Comparison of ENCODE assay signal across 8 cellular contexts in genomic region chr5:147391781-147392180, GRCh38.
A peak's percentile ranks its signal among the peaks of the same experiment; 100 is the strongest.
DNase-seq lines count a peak whose midpoint lies in the region; ATAC-seq, FAIRE-seq and TF ChIP-seq lines count a peak whose summit lies in the region.

No MANE protein-coding gene starts in this region.

- H3K9me3 ChIP-seq in K562 (replicated peaks; ENCODE audit: control insufficient read depth, insufficient read depth, low read depth, low read length), result no peaks in the 10 kb centered on the region

- H3K9me3 Mint-ChIP-seq in HFFc6, result no peaks in the 10 kb centered on the region

- peaks cover 12% of the 10 kb centered on the region for H3K4me1 Mint-ChIP-seq in HFFc6 (ENCODE audit: low read depth)

- POLR2A ChIA-PET in K562 (lab: Yijun Ruan, JAX), result interaction anchor here (0.6 kb wide), 1 partner anchor 113 kb away, joined by 3 read pairs; no protein-coding TSS in a partner anchor

- peak in 1 of 2 experiments; percentile 44; a peak in 2 of 4 replicates for TF ChIP-seq RAD21 in K562 (CRISPR knock-in tag; conservative IDR thresholded peaks at IDR 0.05 in 1 of 2, IDR thresholded peaks at IDR 0.05 in 1 of 2)

- no peak overlapping the region for H3K27ac ChIP-seq in K562 (ENCODE audit: extremely low read depth, low read depth, low read length)

- peak overlapping the region; percentile 49; the same call in 1 of the 2 replicates for H3K27ac Mint-ChIP-seq in HFFc6

- H3K4me1 ChIP-seq in K562 (replicated peaks in 1 of 2; ENCODE audit: control insufficient read depth in 2 of 2, insufficient read depth in 2 of 2, low read length in 2 of 2), result no peaks in the 10 kb centered on the region

- no peak for TF ChIP-seq EP300 in K562 (IDR thresholded peaks at IDR 0.05; ENCODE audit: low read length)

- in situ Hi-C loops in K562 (cut with MboI), result no loop called here

- no peaks in the 10 kb centered on the region for H3K9me1 ChIP-seq in K562 (ENCODE audit: control insufficient read depth, insufficient read depth, low read length)

- no peak overlapping the region for H2AFZ ChIP-seq in K562 (ENCODE audit: low read depth, low read length)

- H3K27me3 ChIP-seq in K562 (ENCODE audit: control insufficient read depth in 2 of 2, insufficient read depth in 2 of 2, low read length in 2 of 2), result no peaks in the 10 kb centered on the region

- H3K9ac ChIP-seq in K562 (ENCODE audit: insufficient read depth in 1 of 2, low read depth in 2 of 2, low read length in 2 of 2), result no peak overlapping the region

- FAIRE-seq in K562 (lab: Jason Lieb, UNC), result no peak

- peak; percentile 54; the same call in 2 of the 3 replicates for ATAC-seq in K562

- TF ChIP-seq CTCF in HFFc6 (IDR thresholded peaks at IDR 0.05), result peak; percentile 80
- TF ChIP-seq CTCF in K562 (IDR thresholded peaks at IDR 0.05 in 2 of 3, conservative IDR thresholded peaks at IDR 0.05 in 1 of 3; ENCODE audit: insufficient read depth in 2 of 3, low read depth in 1 of 3, low read length in 3 of 3), result 0 out of 6 replicates have a peak, but pooled peaks of 2 of the 3 experiments have one; percentile 6 to 9

- no peaks in the 10 kb centered on the region for H3K27me3 Mint-ChIP-seq in HFFc6 (ENCODE audit: insufficient read depth)

- intact Hi-C loops in K562 (cut with micrococcal nuclease), result loop anchor here (10.0 kb wide), 1 partner anchor 167 kb away; no protein-coding TSS in a partner anchor

- no peaks in the 10 kb centered on the region for H3K36me3 ChIP-seq in K562 (ENCODE audit: control insufficient read depth, insufficient read depth, low read length)

- peak; percentile 54 for DNase-seq in NCI-H82 (lab: John Stamatoyannopoulos, UW)
- no peak for DNase-seq in NCI-H82 treated with DMSO at 0.1 percent for 48 hours (lab: John Stamatoyannopoulos, UW; ENCODE audit: unreplicated experiment)
- DNase-seq in HFFc6, result peak; percentile 81
- peak; percentile 82 for DNase-seq in LHCN-M2 (ENCODE audit: low read depth)
- DNase-seq in K562 (ENCODE audit: extremely low read depth in 1 of 4, low spot score in 3 of 4), result peak in 2 of 4 experiments; percentile 13 to 24
- peak; percentile 84 for DNase-seq in kidney glomerular epithelial cell (lab: John Stamatoyannopoulos, UW)
- DNase-seq in amniotic stem cell (lab: John Stamatoyannopoulos, UW), result no peak
- no peak for DNase-seq in T-helper 1 cell

- no TSS peak for BruUV-seq in K562 (replicated peaks; lab: Mats Ljungman, UMichigan)

- H4K20me1 ChIP-seq in K562 (replicated peaks; ENCODE audit: control insufficient read depth, insufficient read depth, low read length), result no peaks in the 10 kb centered on the region

- CTCF ChIA-PET in K562 (lab: Yijun Ruan, JAX; ENCODE audit: low intra/inter-chr PET ratio), result no interaction called here

- H3K4me3 Mint-ChIP-seq in HFFc6, result no peak overlapping the region

- no peak for TF ChIP-seq POLR2A in K562 (conservative IDR thresholded peaks at IDR 0.05)

- 0% methylated on average over 5 of the region's 5 CpGs for WGBS in K562 (ENCODE audit: insufficient coverage, low coverage, missing lambda C conversion rate)

- no peak overlapping the region for H3K4me3 ChIP-seq in K562

- H3K79me2 ChIP-seq in K562 (ENCODE audit: control insufficient read depth, insufficient read depth, low read length), result no peaks in the 10 kb centered on the region

- no peak overlapping the region for H3K4me2 ChIP-seq in K562 (ENCODE audit: insufficient read depth, low read length)

- no peaks in the 10 kb centered on the region for H3K36me3 Mint-ChIP-seq in HFFc6 (ENCODE audit: low read depth)

TF ChIP-seq in K562, 482 proteins besides CTCF, POLR2A, EP300 and RAD21:
- TF ChIP-seq CBX3 (IDR thresholded peaks at IDR 0.05; ENCODE audit: borderline replicate concordance in 1 of 2, low read length in 2 of 2) (no peak), CBFA2T3 (IDR thresholded peaks at IDR 0.05) (peak; percentile 30; the same call in 1 of the 2 replicates), FOSL1 (tag; conservative IDR thresholded peaks at IDR 0.05) (peak; percentile 41), FOS (IDR thresholded peaks at IDR 0.05; ENCODE audit: extremely low read depth, insufficient read length) (no peak)

Comparison
In these comparisons a context has a peak if more than half of its experiments do, and no peak if none do; other contexts are left out.
1. DNase-seq: peak in NCI-H82 (single experiment), HFFc6 (single experiment), LHCN-M2 (single experiment) and kidney glomerular epithelial cell (single experiment); none in NCI-H82 treated with DMSO at 0.1 percent for 48 hours (single experiment), amniotic stem cell (single experiment) and T-helper 1 cell (0 of 5).